In genomic region chr16:70410736-70411135, GRCh38 we compare ENCODE assay signal across 20 cellular contexts. TPM values are rescaled to one million over a fixed set of nuclear protein-coding genes. Genes with fewer than 3 reads are reported as not detected.
DNase-seq lines count a peak whose midpoint lies in the region; ATAC-seq and TF ChIP-seq lines count a peak whose summit lies in the region.
"Had no signal": no experiment of that assay in that cellular context is flagged by ENCODE, and none has a peak within 500 bp of the region (broad histone marks: within the 10 kb centered on the region; RNA-seq: fewer than 3 reads in every experiment).

No MANE protein-coding gene starts in this region.

- POLR2A ChIA-PET in Panc1 (lab: Charles Lee), result no interaction called here
- POLR2A ChIA-PET in naive thymus-derived CD8-positive, alpha-beta T cell (lab: Charles Lee), result interaction anchor here (0.6 to 1.9 kb wide), 3 partner anchors 15 to 33 kb away, joined by 3 to 6 read pairs (median 4); no protein-coding TSS in a partner anchor

- H3K9me3 Mint-ChIP-seq in naive thymus-derived CD8-positive, alpha-beta T cell, result no peaks in the 10 kb centered on the region
- H3K9me3 Mint-ChIP-seq: activated CD4-positive, alpha-beta T cell treated with anti-CD3 and anti-CD28 coated beads, Interleukin-2, amount 10 ng/mL, durations not matched to agents 24 days and 14 days; IgD-negative memory B cell; stimulated activated naive CD8-positive, alpha-beta T cell treated with anti-CD3 and anti-CD28 coated beads, Interleukin-15, Interleukin-2, amounts not matched to agents 100 ng/mL and 50 ng/mL, for 24 hours had no signal

- H3K27ac ChIP-seq in Panc1 (ENCODE audit: low read length), result 0 out of 2 replicates have a peak overlapping the region, but pooled peaks have one; percentile 34
- peak overlapping the region in 9 of 59 donors; percentile 4 to 63 (median 35) for H3K27ac ChIP-seq in dorsolateral prefrontal cortex
- H3K27ac ChIP-seq: neutrophil, transverse colon had no signal

- TF ChIP-seq CTCF in Panc1 (IDR thresholded peaks at IDR 0.05) (no peak), dorsolateral prefrontal cortex (IDR thresholded peaks at IDR 0.05 in 54 of 56, conservative IDR thresholded peaks at IDR 0.05 in 2 of 56; ENCODE audit: low read depth in 1 of 56, partially characterized antibody in 56 of 56) (no peak)

- no TSS peak for BruUV-seq in Panc1 (replicated peaks; lab: Mats Ljungman, UMichigan)

- intact Hi-C loops in Panc1 (cut with micrococcal nuclease; ENCODE audit: unreplicated experiment) (no loop called here), dorsolateral prefrontal cortex (cut with DNase I) (no loop called here)

- H3K27me3 Mint-ChIP-seq in naive thymus-derived CD8-positive, alpha-beta T cell, result no peaks in the 10 kb centered on the region
- H3K27me3 Mint-ChIP-seq: activated CD4-positive, alpha-beta T cell treated with anti-CD3 and anti-CD28 coated beads, Interleukin-2, amount 10 ng/mL, durations not matched to agents 24 days and 14 days; stimulated activated naive CD8-positive, alpha-beta T cell treated with anti-CD3 and anti-CD28 coated beads, Interleukin-15, Interleukin-2, amounts not matched to agents 100 ng/mL and 50 ng/mL, for 24 hours had no signal

- H3K4me3 ChIP-seq in Panc1 (ENCODE audit: low read depth in 2 of 2, low read length in 2 of 2) (no peak overlapping the region), dorsolateral prefrontal cortex (no peak overlapping the region)
- H3K4me3 ChIP-seq: transverse colon had no signal

- ATAC-seq in Panc1 (no peak), GM21786 (IDR thresholded peaks at IDR 0.05; ENCODE audit: unreplicated experiment) (no peak)
- ATAC-seq in naive thymus-derived CD8-positive, alpha-beta T cell, result no peak

- H3K36me3 ChIP-seq in Panc1 (ENCODE audit: control insufficient read depth, insufficient read depth, low read length), result no peaks in the 10 kb centered on the region
- H3K36me3 ChIP-seq: transverse colon had no signal

- peaks cover 0 to 18% (median 4%) of the 10 kb centered on the region in 3 donors for H3K36me3 Mint-ChIP-seq in naive thymus-derived CD8-positive, alpha-beta T cell

- DNase-seq in Ammon's horn (ENCODE audit: low spot score) (peak; percentile 70), Panc1 (ENCODE audit: low read depth, low spot score) (no peak), dorsolateral prefrontal cortex (peak in 6 of 10 donors; percentile 17 to 88 (median 46)), NCI-H2081 (lab: John Stamatoyannopoulos, UW) (no peak), NOMO-1 (lab: John Stamatoyannopoulos, UW; ENCODE audit: unreplicated experiment in 2 of 2) (no peak)
- no peak for DNase-seq in naive thymus-derived CD8-positive, alpha-beta T cell
- DNase-seq in activated effector memory CD4-positive, alpha-beta T cell treated with anti-CD3 and anti-CD28 coated beads, Interleukin-2, amount 50 U/mL, for 16 hours, result no peak
- DNase-seq: activated CD4-positive, alpha-beta T cell treated with anti-CD3 and anti-CD28 coated beads, Interleukin-2, amount 10 ng/mL, durations not matched to agents 24 days and 14 days; Caco-2; dermis blood vessel endothelial cell; DND-41; NCI-H1436; NCI-H510A treated with DMSO at 0.1 percent for 48 hours; stimulated activated CD4-positive, alpha-beta T cell treated with anti-CD3 and anti-CD28 coated beads, Interleukin-4, amount 100 ng/mL, for 24 hours; T-helper 2 cell; transverse colon had no signal

- H3K27ac Mint-ChIP-seq in naive thymus-derived CD8-positive, alpha-beta T cell, result peak overlapping the region in 7 of 10 donors; percentile 14 to 80 (median 48)
- H3K27ac Mint-ChIP-seq: activated CD4-positive, alpha-beta T cell treated with anti-CD3 and anti-CD28 coated beads, Interleukin-2, amount 10 ng/mL, durations not matched to agents 24 days and 14 days; stimulated activated naive CD8-positive, alpha-beta T cell treated with anti-CD3 and anti-CD28 coated beads, Interleukin-15, Interleukin-2, amounts not matched to agents 100 ng/mL and 50 ng/mL, for 24 hours had no signal

- peaks cover 18 to 47% (median 41%) of the 10 kb centered on the region in 4 donors for H3K4me1 Mint-ChIP-seq in naive thymus-derived CD8-positive, alpha-beta T cell

- H3K4me3 Mint-ChIP-seq in naive thymus-derived CD8-positive, alpha-beta T cell, result peak overlapping the region in 1 of 10 donors; percentile 10
- H3K4me3 Mint-ChIP-seq: activated CD4-positive, alpha-beta T cell treated with anti-CD3 and anti-CD28 coated beads, Interleukin-2, amount 10 ng/mL, durations not matched to agents 24 days and 14 days; IgD-negative memory B cell; stimulated activated naive CD8-positive, alpha-beta T cell treated with anti-CD3 and anti-CD28 coated beads, Interleukin-15, Interleukin-2, amounts not matched to agents 100 ng/mL and 50 ng/mL, for 24 hours had no signal

- no peaks in the 10 kb centered on the region for H3K9me3 ChIP-seq in Panc1 (ENCODE audit: control insufficient read depth, insufficient read depth, low read depth, low read length)
- H3K9me3 ChIP-seq: Caco-2, neutrophil, transverse colon had no signal

- CTCF ChIA-PET in Panc1 (lab: Charles Lee), result no interaction called here

- H3K27me3 ChIP-seq in Panc1 (ENCODE audit: control insufficient read depth, insufficient read depth, low read length) (no peaks in the 10 kb centered on the region), dorsolateral prefrontal cortex (no peaks in the 10 kb centered on the region)
- H3K27me3 ChIP-seq: neutrophil, transverse colon had no signal

- H3K4me1 ChIP-seq in Panc1 (ENCODE audit: control insufficient read depth, insufficient read depth, low read length), result peaks cover 9% of the 10 kb centered on the region

- in situ Hi-C loops in Panc1 (cut with HindIII; ENCODE audit: low pct_unique_long_range_greater_than_20kb, low sequenced_read_pairs), result no loop called here

RNA-seq across cellular contexts. Expression of gene ST3GAL2, which starts 28.2 kb away (rescaled TPM):
- total RNA-seq in Panc1 (2021; ENCODE audit: unreplicated experiment) (84.2 TPM), dorsolateral prefrontal cortex (10 to 100 TPM; 15.9 to 62.9 (median 30.9) TPM)
- 64.2 TPM for polyA plus RNA-seq in Panc1 (2012; ENCODE audit: insufficient read length)
- total RNA-seq in naive thymus-derived CD8-positive, alpha-beta T cell, result 10 to 100 TPM; 30.5 to 31.9 TPM
- 10 to 100 TPM; 14.6 to 23.4 (median 16.5) TPM for polyA plus RNA-seq in naive thymus-derived CD8-positive, alpha-beta T cell

RNA-seq across cellular contexts. Expression of gene FCSK, which starts 43.7 kb away (rescaled TPM):
- total RNA-seq in Panc1 (2021; ENCODE audit: unreplicated experiment) (16.9 TPM), dorsolateral prefrontal cortex (10 to 100 TPM; 15.7 to 38.7 (median 23.8) TPM)
- polyA plus RNA-seq in Panc1 (2012; ENCODE audit: insufficient read length), result 17.4 TPM
- total RNA-seq in naive thymus-derived CD8-positive, alpha-beta T cell, result 10 to 100 TPM; 35.2 to 39.7 TPM
- 1 to 10 TPM; 4.5 to 9.6 (median 9.3) TPM for polyA plus RNA-seq in naive thymus-derived CD8-positive, alpha-beta T cell

Comparison
In these comparisons a context has a peak if more than half of its experiments do, and no peak if none do; other contexts are left out.
1. DNase-seq: peak in Ammon's horn (single experiment) and dorsolateral prefrontal cortex (6 of 10); none in Panc1 (single experiment), naive thymus-derived CD8-positive, alpha-beta T cell (0 of 10), activated effector memory CD4-positive, alpha-beta T cell treated with anti-CD3 and anti-CD28 coated beads, Interleukin-2, amount 50 U/mL, for 16 hours (single experiment), NCI-H2081 (0 of 2) and NOMO-1 (0 of 2).